ENCODE assay signal across 1 cellular context in genomic region chr17:46982577-46982976, GRCh38.
TF ChIP-seq lines count a peak whose summit lies in the region.

No MANE protein-coding gene starts in this region.

TF ChIP-seq in GM23338, 12 proteins besides CTCF, POLR2A, EP300 and RAD21 (continued from another document):
- TF ChIP-seq ZNF462 (CRISPR knock-in tag; IDR thresholded peaks at IDR 0.05): no peak
